In the genomic region with DNA sequence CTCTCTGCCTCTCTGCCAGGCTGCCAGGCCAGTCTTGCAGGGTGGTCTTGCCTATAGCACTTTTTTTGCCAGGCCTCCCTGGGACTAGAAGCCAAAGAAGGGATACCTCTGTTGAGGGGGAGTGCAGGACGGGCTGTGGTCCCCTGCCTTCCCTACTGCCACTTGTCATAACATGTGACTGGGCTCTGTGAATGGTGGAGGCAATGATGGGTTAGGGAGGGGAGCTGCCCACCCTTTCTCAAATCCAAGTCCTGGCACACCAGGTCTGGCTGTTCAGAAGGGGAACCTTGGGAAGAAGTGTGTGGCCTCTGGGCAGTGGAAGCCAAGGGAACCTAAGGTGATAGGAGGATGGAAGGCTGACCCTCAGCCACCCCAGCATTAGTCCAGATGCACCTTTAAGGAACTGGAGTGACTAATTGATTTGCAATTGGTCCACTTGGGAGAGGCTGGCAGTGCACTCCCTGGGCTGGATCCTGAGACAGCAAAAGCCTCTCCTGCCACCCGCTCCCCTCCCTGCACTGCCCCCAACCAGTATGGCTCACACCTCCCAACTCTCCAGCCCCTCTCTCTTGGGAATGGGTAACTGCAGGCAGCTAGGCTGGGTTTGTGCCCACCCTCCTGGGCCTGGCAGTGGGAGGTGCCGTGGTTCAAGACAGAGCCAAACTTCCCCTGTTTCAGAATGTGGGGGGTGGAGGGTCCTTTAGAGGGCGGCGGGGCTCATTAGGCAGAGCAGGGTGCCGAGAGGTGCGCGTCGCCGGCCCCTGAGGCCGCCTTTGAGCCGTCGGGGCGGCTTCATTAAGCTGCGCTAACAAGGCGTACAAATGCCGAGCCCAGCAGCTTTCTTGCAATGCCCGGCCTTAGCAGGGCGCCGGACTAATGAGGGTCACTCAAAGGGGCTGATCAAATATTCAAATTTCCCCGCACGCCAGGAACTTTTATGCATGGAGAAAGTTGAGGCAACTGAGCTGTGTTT, we compare ENCODE assay signal across 14 cellular contexts. TPM values are rescaled to one million over a fixed set of nuclear protein-coding genes. Genes with fewer than 3 reads are reported as not detected.
DNase-seq lines count a peak whose midpoint lies in the region; ATAC-seq, FAIRE-seq and TF ChIP-seq lines count a peak whose summit lies in the region.
"Had no signal": no experiment of that assay in that cellular context is flagged by ENCODE, and none has a peak within 500 bp of the region (broad histone marks: within the 10 kb centered on the region; RNA-seq: fewer than 3 reads in every experiment).

No MANE protein-coding gene starts in this region.

- H3K9me3 ChIP-seq in H1 (ENCODE audit: insufficient read depth in 2 of 2, low read depth in 1 of 2, low read length in 1 of 2) (no peaks in the 10 kb centered on the region), osteoblast (ENCODE audit: low read depth, low read length) (no peaks in the 10 kb centered on the region), gastrocnemius medialis (no peaks in the 10 kb centered on the region)
- H3K9me3 ChIP-seq: SJSA1 had no signal

- CTCF ChIA-PET in Calu3 (lab: Charles Lee), result interaction anchor here (1.0 kb wide), 1 partner anchor 13 kb away, joined by 3 read pairs; no protein-coding TSS in a partner anchor
- CTCF ChIA-PET in H1 (lab: Charles Lee; ENCODE audit: partially characterized antibody), result interaction anchor here (0.6 to 3.7 kb wide), 18 partner anchors 10 to 987 kb away, joined by 3 to 22 read pairs (median 6); no protein-coding TSS in a partner anchor

- TF ChIP-seq RAD21 in H1 (IDR thresholded peaks at IDR 0.05 in 1 of 2, conservative IDR thresholded peaks at IDR 0.05 in 1 of 2; ENCODE audit: low read depth in 2 of 2, low read length in 2 of 2), result peak in 1 of 2 experiments; percentile 16; a peak in 1 of 4 replicates

- no peaks in the 10 kb centered on the region for H3K36me3 ChIP-seq in H1 (ENCODE audit: control insufficient read depth in 2 of 4, insufficient read depth in 4 of 4, low read length in 3 of 4)
- no peaks in the 10 kb centered on the region for H3K36me3 ChIP-seq in osteoblast (ENCODE audit: insufficient read depth, low read length)
- no peaks in the 10 kb centered on the region for H3K36me3 ChIP-seq in gastrocnemius medialis
- H3K36me3 ChIP-seq: SJSA1 had no signal

- H4K20me1 ChIP-seq in H1 (replicated peaks in 1 of 2; ENCODE audit: control insufficient read depth in 1 of 2, insufficient read depth in 2 of 2, low read length in 2 of 2), result peaks cover 5 to 9% of the 10 kb centered on the region in 2 experiments
- H4K20me1 ChIP-seq in osteoblast (ENCODE audit: insufficient read depth, low read length), result no peaks in the 10 kb centered on the region

- H2AFZ ChIP-seq in H1 (ENCODE audit: low read length) (no peak overlapping the region), osteoblast (ENCODE audit: low read length) (no peak overlapping the region)

- H2BK120ac ChIP-seq in H1 (replicated peaks; ENCODE audit: low read depth, low read length), result peak overlapping the region; percentile 59

- H3K27me3 Mint-ChIP-seq in Calu3 (ENCODE audit: unreplicated experiment), result peaks cover 97% of the 10 kb centered on the region
- peaks cover 70% of the 10 kb centered on the region for H3K27me3 Mint-ChIP-seq in IgD-negative memory B cell

- H4K5ac ChIP-seq in H1 (ENCODE audit: insufficient read length, low read depth, low read length), result no peak overlapping the region

- H3K4me2 ChIP-seq in H1 (ENCODE audit: insufficient read depth in 1 of 2, low read depth in 2 of 2, low read length in 2 of 2), result peak overlapping the region; percentile 78 to 91
- H3K4me2 ChIP-seq in osteoblast (ENCODE audit: insufficient read depth, low read length), result no peak overlapping the region

- peaks cover 36% of the 10 kb centered on the region; the same call in 1 of the 2 replicates for H3K23me2 ChIP-seq in H1 (ENCODE audit: low read depth, low read length)

- peak overlapping the region; percentile 28 for H4K8ac ChIP-seq in H1 (ENCODE audit: extremely low read depth, insufficient read depth, low read length)

- no peak overlapping the region for H3K23ac ChIP-seq in H1 (ENCODE audit: insufficient read length)

- peak overlapping the region; percentile 91; the same call in 1 of the 2 replicates for H2BK12ac ChIP-seq in H1 (ENCODE audit: low read depth, low read length)

- no peak for TF ChIP-seq POLR2A in H1 (IDR thresholded peaks at IDR 0.05; ENCODE audit: control extremely low read depth in 1 of 2, low read depth in 2 of 2, low read length in 2 of 2)
- no peak for TF ChIP-seq POLR2A in gastrocnemius medialis (IDR thresholded peaks at IDR 0.05)

- H2BK5ac ChIP-seq in H1 (ENCODE audit: low read depth, low read length), result no peak overlapping the region

- H3K4me3 Mint-ChIP-seq in Calu3 (ENCODE audit: low read depth, unreplicated experiment) (peak overlapping the region; percentile 72), IgD-negative memory B cell (peak overlapping the region in 3 of 4 donors; percentile 16 to 81 (median 63))

- no peak for TF ChIP-seq CTCF in Calu3 (IDR thresholded peaks at IDR 0.05; ENCODE audit: unreplicated experiment)
- TF ChIP-seq CTCF in H1 (IDR thresholded peaks at IDR 0.05; ENCODE audit: control extremely low read depth in 1 of 3, insufficient read depth in 1 of 3, low read depth in 1 of 3, low read length in 3 of 3), result no peak
- no peak for TF ChIP-seq CTCF in osteoblast (IDR thresholded peaks at IDR 0.05; ENCODE audit: extremely low read depth, low read depth, low read length)
- no peak for TF ChIP-seq CTCF in gastrocnemius medialis (IDR thresholded peaks at IDR 0.05 in 4 of 5, conservative IDR thresholded peaks at IDR 0.05 in 1 of 5)

- in situ Hi-C loops in gastrocnemius medialis (cut with MboI; ENCODE audit: low sequenced_read_pairs in 4 of 4), result loop anchor here in 1 of 4 donors (25.0 kb wide), 1 partner anchor 900 kb away; no protein-coding TSS in a partner anchor

- H3K79me1 ChIP-seq in H1 (ENCODE audit: low read depth, low read length), result no peaks in the 10 kb centered on the region

- H3K4ac ChIP-seq in H1 (replicated peaks; ENCODE audit: insufficient read length, low read depth, low read length), result peak overlapping the region; percentile 58

- peaks cover 28% of the 10 kb centered on the region for H3K36me3 Mint-ChIP-seq in Calu3 (ENCODE audit: insufficient read depth, unreplicated experiment)
- H3K36me3 Mint-ChIP-seq in IgD-negative memory B cell, result no peaks in the 10 kb centered on the region

- H3K4me3 ChIP-seq in H1 (ENCODE audit: extremely low read depth in 1 of 4, insufficient read depth in 2 of 4, low read depth in 3 of 4, low read length in 4 of 4) (peak overlapping the region; percentile 24 to 63 (median 42); a peak in 7 of 8 replicates), osteoblast (ENCODE audit: insufficient read depth, low read length) (no peak overlapping the region), gastrocnemius medialis (no peak overlapping the region)
- H3K4me3 ChIP-seq: SJSA1 had no signal

- H3K18ac ChIP-seq in H1 (ENCODE audit: extremely low read depth, low read length), result peak overlapping the region; percentile 72

- WGBS in H1 (ENCODE audit: extremely low coverage in 1 of 2, insufficient coverage in 1 of 2, insufficient read length in 1 of 2, insufficient replicate concordance in 2 of 2, low coverage in 1 of 2, low lambda C conversion rate in 2 of 2, missing lambda C conversion rate in 1 of 2), 2 experiments, result 4% methylated on average over 10 of the region's 22 CpGs; no CpG with 5 or more reads in 1 of the 2 experiments

- no peaks in the 10 kb centered on the region for H3K79me2 ChIP-seq in H1 (ENCODE audit: control insufficient read depth in 1 of 2, insufficient read depth in 2 of 2, low read length in 2 of 2)
- H3K79me2 ChIP-seq in osteoblast (ENCODE audit: insufficient read depth, low read length), result no peaks in the 10 kb centered on the region

- H3K27ac ChIP-seq in H1 (ENCODE audit: low read depth, low read length), result no peak overlapping the region
- H3K27ac ChIP-seq in osteoblast (ENCODE audit: low read depth, low read length), result no peak overlapping the region
- H3K27ac ChIP-seq in gastrocnemius medialis, result no peak overlapping the region
- H3K27ac ChIP-seq: epithelial cell of prostate, SJSA1 had no signal

- H3K27me3 ChIP-seq in H1 (replicated peaks in 1 of 4; ENCODE audit: control insufficient read depth in 3 of 4, extremely low read depth in 1 of 4, insufficient read depth in 3 of 4, low read length in 3 of 4) (peaks cover 76 to 99% (median 96%) of the 10 kb centered on the region in 4 experiments; a peak in 6 of 7 replicates), osteoblast (ENCODE audit: insufficient read depth, low read length) (peaks cover 90% of the 10 kb centered on the region), gastrocnemius medialis (peaks cover 92 to 99% (median 98%) of the 10 kb centered on the region in 3 donors)

- H3K4me1 ChIP-seq in H1 (replicated peaks in 1 of 4; ENCODE audit: control insufficient read depth in 3 of 4, insufficient read depth in 4 of 4, low read length in 3 of 4) (peaks cover 5 to 74% (median 52%) of the 10 kb centered on the region in 4 experiments), osteoblast (ENCODE audit: insufficient read depth, low read length) (peaks cover 2% of the 10 kb centered on the region), gastrocnemius medialis (peaks cover 11 to 31% of the 10 kb centered on the region in 2 donors)

- TF ChIP-seq EP300 in H1 (IDR thresholded peaks at IDR 0.05; ENCODE audit: borderline replicate concordance in 1 of 2, low read depth in 2 of 2, low read length in 2 of 2), result no peak

- peak overlapping the region; percentile 75 for H4K91ac ChIP-seq in H1 (replicated peaks; ENCODE audit: insufficient read length, low read length)

- DNase-seq in Calu3 (no peak), H1 (ENCODE audit: low read depth in 1 of 2, low spot score in 2 of 2) (peak in 1 of 2 experiments; percentile 82), osteoblast (ENCODE audit: insufficient read length, low spot score, missing footprints) (peak; percentile 51), ureter (ENCODE audit: low spot score) (no peak), gastrocnemius medialis (no peak), cortex of kidney (lab: John Stamatoyannopoulos, UW) (no peak)
- no peak for DNase-seq in stimulated activated naive CD4-positive, alpha-beta T cell treated with Interleukin-2 at 50 U/mL for 16 hours (lab: John Stamatoyannopoulos, UW)
- DNase-seq: activated CD4-positive, CD25-positive, alpha-beta regulatory T cell; NCI-H1436 treated with DMSO at 0.1 percent for 48 hours had no signal

- intact Hi-C loops in Calu3 (cut with micrococcal nuclease; ENCODE audit: unreplicated experiment) (no loop called here), gastrocnemius medialis (cut with DNase I; ENCODE audit: low total_unique reads) (no loop called here)

- ATAC-seq in gastrocnemius medialis, result no peak

- POLR2A ChIA-PET in H1 (lab: Charles Lee; ENCODE audit: partially characterized antibody), result interaction anchor here (0.8 to 5.7 kb wide), 9 partner anchors 8 to 135 kb away, joined by 3 to 27 read pairs (median 5); partner anchors contain the start of gene SIX2

- H3K9me3 Mint-ChIP-seq in Calu3 (ENCODE audit: low read depth, unreplicated experiment) (no peaks in the 10 kb centered on the region), IgD-negative memory B cell (peaks cover 0 to 8% (median 0%) of the 10 kb centered on the region in 3 donors)

- H3K14ac ChIP-seq in H1 (ENCODE audit: insufficient read length), result no peak overlapping the region

- H3K9ac ChIP-seq in H1 (replicated peaks in 1 of 4; ENCODE audit: extremely low read depth in 1 of 4, low read depth in 3 of 4, low read length in 3 of 4), result no peak overlapping the region

- peak overlapping the region; percentile 47; the same call in 1 of the 2 replicates for H2BK15ac ChIP-seq in H1 (ENCODE audit: low read length)

- no peak overlapping the region for H3K56ac ChIP-seq in H1 (replicated peaks; ENCODE audit: insufficient read length, low read depth, low read length)

- H2BK20ac ChIP-seq in H1 (ENCODE audit: low read length), result peak overlapping the region; percentile 99

- no peak for FAIRE-seq in H1 (lab: Jason Lieb, UNC)

- BruUV-seq in Calu3 (replicated peaks; lab: Mats Ljungman, UMichigan), result no TSS peak

- H3K27ac Mint-ChIP-seq in Calu3 (ENCODE audit: unreplicated experiment) (no peak overlapping the region), IgD-negative memory B cell (peak overlapping the region in 2 of 3 donors; percentile 1 to 23)

- H3K4me1 Mint-ChIP-seq in Calu3 (ENCODE audit: low read depth, unreplicated experiment), result peaks cover 27% of the 10 kb centered on the region
- peaks cover 7 to 16% (median 14%) of the 10 kb centered on the region in 3 donors for H3K4me1 Mint-ChIP-seq in IgD-negative memory B cell

- H2AK5ac ChIP-seq in H1 (ENCODE audit: low read depth, low read length), result peak overlapping the region; percentile 79; the same call in 1 of the 2 replicates

RNA-seq across cellular contexts. Expression of gene SIX3, which starts 4.5 kb away (rescaled TPM):
- total RNA-seq in Calu3 (2022), result not detected in 2 replicates
- polyA plus RNA-seq in IgD-negative memory B cell, result not detected
- total RNA-seq in H1 (2021; fragmentation: NEBNext Ultra II Directional; extraction: Animal tissue kit (Norgen Biotek cat#: 25700)), result 0.19 and 0.21 TPM in 2 replicates
- polyA plus RNA-seq in H1 (2011; rRNA removed), result 0.02 and 0.52 TPM in 2 replicates
- 0.31 TPM for polyA plus RNA-seq in H1 (2011; cell fraction: cytosol; rRNA removed)
- 0.41 TPM for polyA plus RNA-seq in H1 (2011; cell fraction: nucleus; rRNA removed)
- polyA plus RNA-seq in H1 (2012, experiment 1 of 2), result 0.10 to 0.13 TPM (median 0.13 TPM) in 3 of 4 replicates, not detected in the other
- 0.09 TPM for polyA plus RNA-seq in H1 (2012, experiment 2 of 2)
- polyA plus RNA-seq in H1 (2013, experiment 1 of 2), result 0.10 TPM
- polyA plus RNA-seq in H1 (2013, experiment 2 of 2), result 0.07 TPM
- 0.09 TPM in 1 of 2 replicates, not detected in the other for polyA minus RNA-seq in H1 (2011; rRNA and poly(A)+ RNA removed)
- polyA minus RNA-seq in H1 (2011; cell fraction: cytosol; rRNA and poly(A)+ RNA removed), result not detected
- 0.50 TPM for polyA minus RNA-seq in H1 (2011; cell fraction: nucleus; rRNA and poly(A)+ RNA removed)
- total RNA-seq in osteoblast, result not detected in 2 replicates
- not detected for total RNA-seq in ureter
- not detected for total RNA-seq in gastrocnemius medialis
- total RNA-seq: HT-29, renal cortical epithelial cell, SJSA1 had no signal

Comparison
In these comparisons a context has a peak if more than half of its experiments do, and no peak if none do; other contexts are left out.
1. H3K4me3 ChIP-seq: peak in H1 (4 of 4); none in osteoblast (single experiment) and gastrocnemius medialis (0 of 4).